In the genomic region with DNA sequence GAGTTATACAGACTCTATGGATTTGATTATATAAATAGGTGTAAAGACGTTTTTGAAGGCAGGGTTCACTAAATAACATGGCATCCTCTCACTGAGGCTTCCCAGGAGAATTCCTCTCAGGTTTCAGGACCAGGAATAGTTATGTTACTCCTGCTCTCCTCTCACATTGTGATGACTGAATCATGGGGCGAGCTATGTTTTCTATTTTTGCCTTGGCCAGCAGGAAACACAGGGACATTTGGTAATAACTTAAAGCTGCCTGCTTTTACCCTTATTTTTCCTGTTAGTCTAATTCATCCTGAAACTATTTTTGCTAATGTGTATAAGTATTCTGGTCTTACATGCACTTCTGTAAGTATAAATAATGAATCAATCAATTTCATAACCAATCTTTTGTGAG, we compare ENCODE assay signal across 21 cellular contexts.
DNase-seq lines count a peak whose midpoint lies in the region; ATAC-seq and TF ChIP-seq lines count a peak whose summit lies in the region.
"Had no signal": no experiment of that assay in that cellular context is flagged by ENCODE, and none has a peak within 500 bp of the region (broad histone marks: within the 10 kb centered on the region; RNA-seq: fewer than 3 reads in every experiment).

No MANE protein-coding gene starts in this region.

- no peak overlapping the region for H3K4me3 Mint-ChIP-seq in osteocyte (ENCODE audit: unreplicated experiment)
- no peak overlapping the region for H3K4me3 Mint-ChIP-seq in T-helper 2 cell treated with Interferon-gamma antibody and Interleukin-4, amounts not matched to agents 5 μg/mL and 100 μg/mL, for 36 hours
- H3K4me3 Mint-ChIP-seq: activated CD4-positive, alpha-beta memory T cell treated with anti-CD3 and anti-CD28 coated beads, Interleukin-2, amount 10 ng/mL, durations not matched to agents 7 days and 5 days; activated T-helper 1 cell treated with anti-CD3 and anti-CD28 coated beads, Interleukin-12 subunit alpha, Interleukin-12 subunit beta, Interleukin-2, Interleukin-4 antibody, amounts not matched to agents 30 ng/mL and 10 ng/mL and 1 ng/mL, durations not matched to agents 14 hours and 24 hours and 36 hours; CD4-positive, CD25-positive, alpha-beta regulatory T cell; mesothelial cell of epicardium had no signal

- DNase-seq in NCI-H2171 treated with DMSO at 0.1 percent for 48 hours (lab: John Stamatoyannopoulos, UW): peak; percentile 9
- no peak for DNase-seq in NCI-H2171 (lab: John Stamatoyannopoulos, UW)
- no peak for DNase-seq in RWPE2 (ENCODE audit: low spot score)
- DNase-seq in fibroblast of gingiva (ENCODE audit: low read depth): peak; percentile 74
- DNase-seq in osteocyte (ENCODE audit: extremely low spot score, unreplicated experiment): no peak
- no peak for DNase-seq in SK-N-DZ (ENCODE audit: low spot score)
- DNase-seq in T-helper 2 cell treated with Interferon-gamma antibody and Interleukin-4, amounts not matched to agents 5 μg/mL and 100 μg/mL, for 36 hours (ENCODE audit: low spot score): no peak
- DNase-seq: activated CD4-positive, alpha-beta memory T cell treated with anti-CD3 and anti-CD28 coated beads, Interleukin-2, amount 10 ng/mL, durations not matched to agents 7 days and 5 days; adrenal gland; CD4-positive, CD25-positive, alpha-beta regulatory T cell; NCI-H1694 treated with DMSO at 0.1 percent for 48 hours; NCI-H510A; OCI-M1 had no signal

- H3K27me3 ChIP-seq in RWPE2 (ENCODE audit: insufficient read depth, poor library complexity, severe bottlenecking): no peaks in the 10 kb centered on the region
- H3K27me3 ChIP-seq: adrenal gland, tibial nerve had no signal

- H3K27ac Mint-ChIP-seq in osteocyte (ENCODE audit: unreplicated experiment): peak overlapping the region; percentile 62
- no peak overlapping the region for H3K27ac Mint-ChIP-seq in T-helper 2 cell treated with Interferon-gamma antibody and Interleukin-4, amounts not matched to agents 5 μg/mL and 100 μg/mL, for 36 hours
- H3K27ac Mint-ChIP-seq: activated CD4-positive, alpha-beta memory T cell treated with anti-CD3 and anti-CD28 coated beads, Interleukin-2, amount 10 ng/mL, durations not matched to agents 7 days and 5 days; activated T-helper 1 cell treated with anti-CD3 and anti-CD28 coated beads, Interleukin-12 subunit alpha, Interleukin-12 subunit beta, Interleukin-2, Interleukin-4 antibody, amounts not matched to agents 30 ng/mL and 10 ng/mL and 1 ng/mL, durations not matched to agents 14 hours and 24 hours and 36 hours; mesothelial cell of epicardium had no signal

- no peak overlapping the region for H3K27ac ChIP-seq in RWPE2 (ENCODE audit: poor library complexity, severe bottlenecking)
- H3K27ac ChIP-seq: 22Rv1, adrenal gland, VCaP had no signal

- peaks cover 49% of the 10 kb centered on the region for H3K36me3 ChIP-seq in RWPE2 (ENCODE audit: low read depth)

- no peak for TF ChIP-seq CTCF in RWPE2 (IDR thresholded peaks at IDR 0.05; ENCODE audit: poor library complexity, severe bottlenecking)
- TF ChIP-seq CTCF in osteocyte (IDR thresholded peaks at IDR 0.05): no peak

- no peaks in the 10 kb centered on the region for H3K9me3 Mint-ChIP-seq in osteocyte (ENCODE audit: unreplicated experiment)
- H3K9me3 Mint-ChIP-seq in T-helper 2 cell treated with Interferon-gamma antibody and Interleukin-4, amounts not matched to agents 5 μg/mL and 100 μg/mL, for 36 hours: no peaks in the 10 kb centered on the region
- H3K9me3 Mint-ChIP-seq: activated CD4-positive, alpha-beta memory T cell treated with anti-CD3 and anti-CD28 coated beads, Interleukin-2, amount 10 ng/mL, durations not matched to agents 7 days and 5 days; activated T-helper 1 cell treated with anti-CD3 and anti-CD28 coated beads, Interleukin-12 subunit alpha, Interleukin-12 subunit beta, Interleukin-2, Interleukin-4 antibody, amounts not matched to agents 30 ng/mL and 10 ng/mL and 1 ng/mL, durations not matched to agents 14 hours and 24 hours and 36 hours; mesothelial cell of epicardium had no signal

- H3K4me1 ChIP-seq in RWPE2 (ENCODE audit: insufficient read depth, poor library complexity, severe bottlenecking): peaks cover 5% of the 10 kb centered on the region

- peaks cover 55% of the 10 kb centered on the region for H3K4me1 Mint-ChIP-seq in osteocyte (ENCODE audit: unreplicated experiment)
- no peaks in the 10 kb centered on the region for H3K4me1 Mint-ChIP-seq in T-helper 2 cell treated with Interferon-gamma antibody and Interleukin-4, amounts not matched to agents 5 μg/mL and 100 μg/mL, for 36 hours (ENCODE audit: low read depth)
- H3K4me1 Mint-ChIP-seq: activated CD4-positive, alpha-beta memory T cell treated with anti-CD3 and anti-CD28 coated beads, Interleukin-2, amount 10 ng/mL, durations not matched to agents 7 days and 5 days had no signal

- peak; percentile 17; the same call in 1 of the 3 replicates for ATAC-seq in RWPE2 (ENCODE audit: low read depth)
- no peak for ATAC-seq in GM18870 (IDR thresholded peaks at IDR 0.05; ENCODE audit: unreplicated experiment)
- ATAC-seq: GM12878 had no signal

- no peaks in the 10 kb centered on the region for H3K9me3 ChIP-seq in RWPE2 (ENCODE audit: severe bottlenecking)
- H3K9me3 ChIP-seq: adrenal gland, tibial nerve had no signal

- peaks cover 30% of the 10 kb centered on the region for H3K36me3 Mint-ChIP-seq in osteocyte (ENCODE audit: unreplicated experiment)
- peaks cover 10% of the 10 kb centered on the region for H3K36me3 Mint-ChIP-seq in T-helper 2 cell treated with Interferon-gamma antibody and Interleukin-4, amounts not matched to agents 5 μg/mL and 100 μg/mL, for 36 hours (ENCODE audit: low read depth)

- no peak overlapping the region for H3K4me3 ChIP-seq in RWPE2 (ENCODE audit: severe bottlenecking)
- H3K4me3 ChIP-seq: adrenal gland, GM12878, skin epidermis, tibial nerve had no signal

- no peaks in the 10 kb centered on the region for H3K27me3 Mint-ChIP-seq in osteocyte (ENCODE audit: unreplicated experiment)
- no peaks in the 10 kb centered on the region for H3K27me3 Mint-ChIP-seq in T-helper 2 cell treated with Interferon-gamma antibody and Interleukin-4, amounts not matched to agents 5 μg/mL and 100 μg/mL, for 36 hours (ENCODE audit: low read depth)
- H3K27me3 Mint-ChIP-seq: activated CD4-positive, alpha-beta memory T cell treated with anti-CD3 and anti-CD28 coated beads, Interleukin-2, amount 10 ng/mL, durations not matched to agents 7 days and 5 days; CD4-positive, CD25-positive, alpha-beta regulatory T cell had no signal

Comparison
In these comparisons a context has a peak if more than half of its experiments do, and no peak if none do; other contexts are left out.
1. DNase-seq: peak in NCI-H2171 treated with DMSO at 0.1 percent for 48 hours (single experiment) and fibroblast of gingiva (single experiment); none in NCI-H2171 (single experiment), RWPE2 (single experiment), osteocyte (single experiment), SK-N-DZ (single experiment) and T-helper 2 cell treated with Interferon-gamma antibody and Interleukin-4, amounts not matched to agents 5 μg/mL and 100 μg/mL, for 36 hours (single experiment).